Comparison of ENCODE assay signal across 1 cellular context in the genomic region with DNA sequence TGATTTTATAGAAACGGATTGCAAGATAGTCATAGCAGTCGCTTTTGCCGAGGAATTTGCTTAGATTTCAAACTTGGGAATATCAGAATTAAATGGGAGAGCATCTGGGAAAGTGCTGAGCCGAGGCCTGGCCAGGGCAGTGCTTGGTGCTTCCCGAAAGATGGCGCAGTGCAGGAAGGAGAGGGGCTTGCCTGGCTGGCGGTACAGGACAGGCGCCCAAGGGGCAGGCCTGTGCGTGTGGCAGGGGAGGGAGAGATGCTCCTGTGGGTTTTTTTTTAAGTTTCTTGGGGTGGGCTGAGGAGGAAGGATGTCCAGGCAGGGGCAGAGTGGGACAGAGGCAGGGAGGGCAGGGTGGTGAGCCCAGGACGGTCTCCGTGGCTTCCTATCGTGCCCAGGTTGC.
TF ChIP-seq lines count a peak whose summit lies in the region.

No MANE protein-coding gene starts in this region.

TF ChIP-seq in IMR-90, 13 proteins besides CTCF, POLR2A, EP300 and RAD21 (continued from another document):
- no peak for TF ChIP-seq RCOR1 (IDR thresholded peaks at IDR 0.05; ENCODE audit: insufficient replicate concordance, low read length)
TF ChIP-seq in IMR-90: peak in this region for 0.
